ENCODE assay signal across 1 cellular context in the genomic region with DNA sequence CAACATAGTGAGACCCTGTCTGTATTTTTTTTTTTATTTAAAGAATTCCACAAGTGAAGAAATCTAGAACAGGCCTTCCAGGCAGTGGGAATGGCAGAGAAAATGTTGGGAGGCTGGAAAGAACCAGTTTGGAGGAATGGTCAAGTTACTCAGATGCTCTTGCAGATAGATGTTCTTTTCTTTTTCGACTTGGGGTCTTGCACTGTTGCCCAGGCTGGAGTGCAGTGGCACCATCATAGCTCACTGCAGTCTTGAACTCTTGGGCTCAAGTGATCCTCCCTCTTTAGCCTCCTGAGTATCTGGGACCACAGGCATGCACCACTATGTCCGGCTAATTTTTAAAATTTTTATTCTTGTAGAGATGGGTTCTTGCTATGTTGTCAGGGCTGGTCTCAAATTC.
TF ChIP-seq lines count a peak whose summit lies in the region.

No MANE protein-coding gene starts in this region.

TF ChIP-seq in K562, 482 proteins besides CTCF, POLR2A, EP300 and RAD21:
- peak; percentile 68 for TF ChIP-seq RBM25 (IDR thresholded peaks at IDR 0.05; ENCODE audit: low read depth, low read length, severe bottlenecking)
- TF ChIP-seq NFIX (CRISPR knock-in tag; IDR thresholded peaks at IDR 0.05; ENCODE audit: low read depth) = no peak
- peak; percentile 97 for TF ChIP-seq ZNF121 (CRISPR knock-in tag; conservative IDR thresholded peaks at IDR 0.05)
- TF ChIP-seq JUND (IDR thresholded peaks at IDR 0.05; ENCODE audit: borderline replicate concordance, low read depth, low read length) = no peak
- TF ChIP-seq JUND (tag; IDR thresholded peaks at IDR 0.05; ENCODE audit: borderline replicate concordance, low read depth, low read length) = no peak
- no peak for TF ChIP-seq ZFPM2 (CRISPR knock-in tag; IDR thresholded peaks at IDR 0.05)
- 0 out of 2 replicates have a peak, but pooled peaks have one; percentile 15 for TF ChIP-seq ADNP (tag; IDR thresholded peaks at IDR 0.05)
